In the genomic region with DNA sequence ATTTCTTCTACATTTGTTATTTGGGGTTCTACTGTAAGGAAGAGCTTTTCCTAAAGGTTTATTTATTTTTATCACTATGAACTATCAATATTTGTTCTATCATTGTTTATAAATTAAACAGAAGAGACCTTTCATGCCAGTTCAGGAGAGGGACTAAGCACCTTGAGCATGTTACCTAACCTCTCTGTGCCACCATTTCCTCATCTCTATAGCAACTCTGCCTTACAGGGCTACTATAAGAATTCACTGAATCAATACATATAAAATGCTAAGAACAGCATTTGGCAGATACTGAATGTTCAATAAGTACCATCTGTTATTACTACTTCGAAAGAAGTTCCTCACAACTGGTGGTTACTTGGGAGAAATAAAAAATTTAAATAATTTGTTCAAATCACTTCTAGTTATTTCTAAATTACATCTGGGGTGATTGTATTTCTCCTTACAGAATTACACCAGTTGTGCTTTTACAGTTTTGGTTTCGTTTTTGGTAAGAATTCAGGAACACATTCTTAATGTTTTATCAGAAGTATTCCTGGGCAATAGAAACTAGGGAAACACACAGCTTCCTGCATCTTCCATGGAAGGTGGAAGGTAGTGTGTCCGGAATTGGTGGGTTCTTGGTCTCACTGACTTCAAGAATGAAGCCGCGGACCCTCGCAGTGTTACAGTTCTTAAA, we compare ENCODE assay signal across 9 cellular contexts. TPM values are rescaled to one million over a fixed set of nuclear protein-coding genes. Genes with fewer than 3 reads are reported as not detected.
DNase-seq lines count a peak whose midpoint lies in the region; ATAC-seq and TF ChIP-seq lines count a peak whose summit lies in the region.
"Had no signal": no experiment of that assay in that cellular context is flagged by ENCODE, and none has a peak within 500 bp of the region (broad histone marks: within the 10 kb centered on the region; RNA-seq: fewer than 3 reads in every experiment).

No MANE protein-coding gene starts in this region.

- POLR2A ChIA-PET in A673 (lab: Charles Lee; ENCODE audit: low non-redundant PET): no interaction called here

- intact Hi-C loops in A673 (cut with micrococcal nuclease; ENCODE audit: unreplicated experiment): no loop called here

- no peak for TF ChIP-seq CTCF in A673 (conservative IDR thresholded peaks at IDR 0.05; ENCODE audit: low read depth, low read length)

- peak overlapping the region; percentile 92 for H3K27ac Mint-ChIP-seq in activated naive CD8-positive, alpha-beta T cell treated with anti-CD3 and anti-CD28 coated beads, Interleukin-2, amount 50 U/mL, for 24 hours

- H3K4me3 Mint-ChIP-seq in activated naive CD8-positive, alpha-beta T cell treated with anti-CD3 and anti-CD28 coated beads, Interleukin-2, amount 50 U/mL, for 24 hours: peak overlapping the region; percentile 92

- no peaks in the 10 kb centered on the region for H3K4me1 ChIP-seq in A673 (ENCODE audit: insufficient read depth, low read length, poor library complexity, severe bottlenecking)
- H3K4me1 ChIP-seq: pancreas had no signal

- no TSS peak for BruUV-seq in A673 (replicated peaks; lab: Mats Ljungman, UMichigan)

- ATAC-seq in GM18502 (IDR thresholded peaks at IDR 0.05; ENCODE audit: poor library complexity, unreplicated experiment): peak; percentile 51
- ATAC-seq in HG03439 (IDR thresholded peaks at IDR 0.05; ENCODE audit: unreplicated experiment): peak; percentile 49
- peak; percentile 28 for ATAC-seq in activated naive CD8-positive, alpha-beta T cell treated with anti-CD3 and anti-CD28 coated beads, Interleukin-2, amount 50 U/mL, for 24 hours

- DNase-seq in activated naive CD8-positive, alpha-beta T cell treated with anti-CD3 and anti-CD28 coated beads, Interleukin-2, amount 50 U/mL, for 24 hours: peak; percentile 7
- peak; percentile 10 for DNase-seq in pons (ENCODE audit: low spot score)
- DNase-seq in NCI-H1105 treated with DMSO at 0.1 percent for 48 hours (lab: John Stamatoyannopoulos, UW): no peak
- no peak for DNase-seq in NCI-H187 treated with DMSO at 0.1 percent for 48 hours (lab: John Stamatoyannopoulos, UW)
- DNase-seq in NCI-H510A (lab: John Stamatoyannopoulos, UW): no peak
- no peak for DNase-seq in A673 (ENCODE audit: low spot score)
- DNase-seq: pancreas had no signal

- H3K27ac ChIP-seq in A673 (ENCODE audit: low read depth, low read length, poor library complexity, severe bottlenecking): no peak overlapping the region
- H3K27ac ChIP-seq: pancreas had no signal

- no peaks in the 10 kb centered on the region for H3K9me3 ChIP-seq in A673 (ENCODE audit: low read depth, low read length, poor library complexity, severe bottlenecking)
- H3K9me3 ChIP-seq: pancreas had no signal

- no peaks in the 10 kb centered on the region for H3K27me3 Mint-ChIP-seq in activated naive CD8-positive, alpha-beta T cell treated with anti-CD3 and anti-CD28 coated beads, Interleukin-2, amount 50 U/mL, for 24 hours

- H3K9me3 Mint-ChIP-seq in activated naive CD8-positive, alpha-beta T cell treated with anti-CD3 and anti-CD28 coated beads, Interleukin-2, amount 50 U/mL, for 24 hours: no peaks in the 10 kb centered on the region

- no peaks in the 10 kb centered on the region for H3K27me3 ChIP-seq in A673 (replicated peaks; ENCODE audit: insufficient read depth, low read depth, low read length, poor library complexity)
- H3K27me3 ChIP-seq: pancreas had no signal

- CTCF ChIA-PET in A673 (lab: Charles Lee): no interaction called here

- no peaks in the 10 kb centered on the region for H3K36me3 Mint-ChIP-seq in activated naive CD8-positive, alpha-beta T cell treated with anti-CD3 and anti-CD28 coated beads, Interleukin-2, amount 50 U/mL, for 24 hours (ENCODE audit: low read depth)

- peaks cover 7% of the 10 kb centered on the region for H3K4me1 Mint-ChIP-seq in activated naive CD8-positive, alpha-beta T cell treated with anti-CD3 and anti-CD28 coated beads, Interleukin-2, amount 50 U/mL, for 24 hours

- no peaks in the 10 kb centered on the region for H3K36me3 ChIP-seq in A673 (ENCODE audit: insufficient read depth, low read length, poor library complexity, severe bottlenecking)
- H3K36me3 ChIP-seq: pancreas had no signal

- H3K4me3 ChIP-seq in A673 (ENCODE audit: low read depth, low read length, poor library complexity, severe bottlenecking): no peak overlapping the region

RNA-seq across cellular contexts. Expression of a gene that starts 32.9 kb away (rescaled TPM):
- total RNA-seq in A673 (2021): 0.50 and 0.84 TPM in 2 replicates

RNA-seq across cellular contexts. Expression of a gene that starts 47.0 kb away (rescaled TPM):
- total RNA-seq in A673 (2021): not detected in 2 replicates

Comparison
In these comparisons a context has a peak if more than half of its experiments do, and no peak if none do; other contexts are left out.
1. DNase-seq: peak in activated naive CD8-positive, alpha-beta T cell treated with anti-CD3 and anti-CD28 coated beads, Interleukin-2, amount 50 U/mL, for 24 hours (single experiment) and pons (single experiment); none in NCI-H1105 treated with DMSO at 0.1 percent for 48 hours (single experiment), NCI-H187 treated with DMSO at 0.1 percent for 48 hours (single experiment), NCI-H510A (single experiment) and A673 (single experiment).
2. Peak in every context shown above with its lines, with median percentiles within 50 percentile points of each other: ATAC-seq.